14 cellular contexts compared by ENCODE assay signal in the genomic region with DNA sequence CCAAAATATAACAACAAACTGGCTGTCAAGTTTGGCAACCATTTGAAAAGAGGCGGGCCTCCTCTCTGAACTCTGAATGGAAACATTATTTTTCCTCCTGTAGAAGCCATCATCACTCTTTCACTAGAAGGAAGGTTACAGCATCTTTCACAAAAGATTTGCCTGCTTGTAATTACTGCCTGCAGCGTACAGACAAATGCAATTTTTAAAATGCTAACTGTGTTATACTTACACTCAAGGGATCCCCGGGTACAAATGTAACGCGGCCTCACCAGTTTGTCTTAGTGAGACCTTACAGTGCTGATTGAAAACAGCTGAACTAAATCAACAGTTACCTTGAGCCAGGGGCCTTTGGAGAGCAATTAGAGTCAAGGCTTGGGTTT.
DNase-seq lines count a peak whose midpoint lies in the region; ATAC-seq and TF ChIP-seq lines count a peak whose summit lies in the region.
"Had no signal": no experiment of that assay in that cellular context is flagged by ENCODE, and none has a peak within 500 bp of the region (broad histone marks: within the 10 kb centered on the region; RNA-seq: fewer than 3 reads in every experiment).

No MANE protein-coding gene starts in this region.

- H3K9me3 Mint-ChIP-seq in GM23338, result no peaks in the 10 kb centered on the region
- H3K9me3 Mint-ChIP-seq in activated naive CD8-positive, alpha-beta T cell treated with anti-CD3 and anti-CD28 coated beads, Interleukin-2, amount 50 U/mL, for 24 hours, result no peaks in the 10 kb centered on the region
- H3K9me3 Mint-ChIP-seq: neural crest cell had no signal

- no peak for TF ChIP-seq CTCF in GM23338 (conservative IDR thresholded peaks at IDR 0.05; ENCODE audit: low read depth in 2 of 2)
- TF ChIP-seq CTCF in right atrium auricular region (IDR thresholded peaks at IDR 0.05), result no peak

- H3K27ac Mint-ChIP-seq in GM23338, result no peak overlapping the region
- no peak overlapping the region for H3K27ac Mint-ChIP-seq in activated naive CD8-positive, alpha-beta T cell treated with anti-CD3 and anti-CD28 coated beads, Interleukin-2, amount 50 U/mL, for 24 hours

- H3K9me3 ChIP-seq in right atrium auricular region (no peaks in the 10 kb centered on the region), skeletal muscle satellite cell (replicated peaks; ENCODE audit: low read length) (no peaks in the 10 kb centered on the region)
- H3K9me3 ChIP-seq: BLaER1 had no signal

- no peaks in the 10 kb centered on the region for H3K79me2 ChIP-seq in GM23338 (replicated peaks; ENCODE audit: insufficient read depth)

- no peak for DNase-seq in GM23338 (ENCODE audit: low spot score)
- DNase-seq in SK-N-DZ (ENCODE audit: low spot score), result peak; percentile 67
- DNase-seq in right atrium auricular region (ENCODE audit: low spot score), result no peak
- no peak for DNase-seq in AG20443 (ENCODE audit: low spot score)
- no peak for DNase-seq in activated naive CD8-positive, alpha-beta T cell treated with anti-CD3 and anti-CD28 coated beads, Interleukin-2, amount 50 U/mL, for 24 hours
- DNase-seq: activated CD8-positive, alpha-beta memory T cell treated with anti-CD3 and anti-CD28 coated beads for 24 hours; NCI-H774; SHP77 treated with DMSO at 0.1 percent for 48 hours; stimulated activated CD4-positive, alpha-beta T cell treated with anti-CD3 and anti-CD28 coated beads, Interleukin-15, amount 100 ng/mL, for 24 hours had no signal

- ATAC-seq in GM23338 (no peak), HG03280 (IDR thresholded peaks at IDR 0.05; ENCODE audit: unreplicated experiment) (no peak), esophagus mucosa (no peak)
- ATAC-seq in activated naive CD8-positive, alpha-beta T cell treated with anti-CD3 and anti-CD28 coated beads, Interleukin-2, amount 50 U/mL, for 24 hours, result no peak

- H3K4me3 Mint-ChIP-seq in GM23338, result no peak overlapping the region
- no peak overlapping the region for H3K4me3 Mint-ChIP-seq in activated naive CD8-positive, alpha-beta T cell treated with anti-CD3 and anti-CD28 coated beads, Interleukin-2, amount 50 U/mL, for 24 hours
- H3K4me3 Mint-ChIP-seq: neural crest cell had no signal

- H3K27me3 ChIP-seq in GM23338 (ENCODE audit: insufficient read depth), result no peaks in the 10 kb centered on the region
- H3K27me3 ChIP-seq in right atrium auricular region, result no peaks in the 10 kb centered on the region
- peaks cover 4% of the 10 kb centered on the region for H3K27me3 ChIP-seq in skeletal muscle satellite cell (ENCODE audit: control insufficient read depth, insufficient read depth, low read length)
- H3K27me3 ChIP-seq: BLaER1 had no signal

- H4K20me1 ChIP-seq in GM23338 (replicated peaks; ENCODE audit: insufficient read depth), result no peaks in the 10 kb centered on the region
- H4K20me1 ChIP-seq: BLaER1 had no signal

- H3K4me2 ChIP-seq in GM23338 (no peak overlapping the region), skeletal muscle satellite cell (ENCODE audit: low read length) (peak overlapping the region; percentile 22)
- H3K4me2 ChIP-seq: BLaER1 had no signal

- H3K9ac ChIP-seq in skeletal muscle satellite cell (ENCODE audit: low read depth, low read length), result no peak overlapping the region
- H3K9ac ChIP-seq: BLaER1 had no signal

- H3K27me3 Mint-ChIP-seq in GM23338 (ENCODE audit: insufficient read depth, low read depth, poor library complexity), result peaks cover 2% of the 10 kb centered on the region
- no peaks in the 10 kb centered on the region for H3K27me3 Mint-ChIP-seq in activated naive CD8-positive, alpha-beta T cell treated with anti-CD3 and anti-CD28 coated beads, Interleukin-2, amount 50 U/mL, for 24 hours

- peaks cover 18% of the 10 kb centered on the region; the same call in 2 of the 3 replicates for H3K4me1 Mint-ChIP-seq in GM23338
- H3K4me1 Mint-ChIP-seq in activated naive CD8-positive, alpha-beta T cell treated with anti-CD3 and anti-CD28 coated beads, Interleukin-2, amount 50 U/mL, for 24 hours, result no peaks in the 10 kb centered on the region

- H3K4me3 ChIP-seq in GM23338, result no peak overlapping the region
- no peak overlapping the region for H3K4me3 ChIP-seq in right atrium auricular region
- no peak overlapping the region for H3K4me3 ChIP-seq in skeletal muscle satellite cell (ENCODE audit: low read length)
- H3K4me3 ChIP-seq: BLaER1 had no signal

- no peaks in the 10 kb centered on the region for H3K9me2 ChIP-seq in GM23338 (ENCODE audit: insufficient read depth)

- H3K4me1 ChIP-seq in GM23338 (ENCODE audit: insufficient read depth) (peaks cover 6% of the 10 kb centered on the region; the same call in 1 of the 2 replicates), right atrium auricular region (peaks cover 0 to 27% of the 10 kb centered on the region in 2 donors), skeletal muscle satellite cell (ENCODE audit: control insufficient read depth, insufficient read depth, low read length) (peaks cover 24% of the 10 kb centered on the region)

- H3K36me3 Mint-ChIP-seq in GM23338 (ENCODE audit: low read depth), result no peaks in the 10 kb centered on the region
- no peaks in the 10 kb centered on the region for H3K36me3 Mint-ChIP-seq in activated naive CD8-positive, alpha-beta T cell treated with anti-CD3 and anti-CD28 coated beads, Interleukin-2, amount 50 U/mL, for 24 hours (ENCODE audit: low read depth)

- no peaks in the 10 kb centered on the region for H3F3A ChIP-seq in GM23338 (replicated peaks; ENCODE audit: low read depth)

- H2AFZ ChIP-seq in GM23338, result peak overlapping the region; percentile 25; the same call in 1 of the 2 replicates

- H3K36me3 ChIP-seq in GM23338 (ENCODE audit: insufficient read depth) (no peaks in the 10 kb centered on the region), right atrium auricular region (no peaks in the 10 kb centered on the region), skeletal muscle satellite cell (ENCODE audit: insufficient read depth, low read length) (no peaks in the 10 kb centered on the region)
- H3K36me3 ChIP-seq: BLaER1 had no signal

- H3K27ac ChIP-seq in GM23338 (ENCODE audit: low read depth) (no peak overlapping the region), right atrium auricular region (peak overlapping the region; percentile 37 to 46)
- H3K27ac ChIP-seq: BLaER1 had no signal

TF ChIP-seq in GM23338, 12 proteins besides CTCF, POLR2A, EP300 and RAD21:
- TF ChIP-seq EZH2phosphoT487 (IDR thresholded peaks at IDR 0.05; ENCODE audit: unreplicated experiment), result no peak
- no peak for TF ChIP-seq POLR2AphosphoS5 (IDR thresholded peaks at IDR 0.05; ENCODE audit: low read depth)
- TF ChIP-seq REST (IDR thresholded peaks at IDR 0.05; ENCODE audit: unreplicated experiment), result no peak
